Comparison of ENCODE assay signal across 1 cellular context in genomic region chr10:124942317-124943169, GRCh38.
TF ChIP-seq lines count a peak whose summit lies in the region.

No MANE protein-coding gene starts in this region.

TF ChIP-seq in HCT116, 20 proteins besides CTCF, POLR2A, EP300 and RAD21 (continued from another document):
- no peak for TF ChIP-seq REST (IDR thresholded peaks at IDR 0.05; ENCODE audit: low read depth)
- no peak for TF ChIP-seq ZBTB33 (IDR thresholded peaks at IDR 0.05; ENCODE audit: extremely low read depth, insufficient replicate concordance, low read length)
- no peak for TF ChIP-seq SP1 (IDR thresholded peaks at IDR 0.05; ENCODE audit: low read depth)
- TF ChIP-seq POLR2AphosphoS5 (IDR thresholded peaks at IDR 0.05; ENCODE audit: low read depth, low read length) = no peak
- TF ChIP-seq EZH2phosphoT487 (IDR thresholded peaks at IDR 0.05; ENCODE audit: borderline replicate concordance) = no peak
- TF ChIP-seq CBX3 (IDR thresholded peaks at IDR 0.05; ENCODE audit: low read depth) = no peak
- TF ChIP-seq ELF1 (IDR thresholded peaks at IDR 0.05; ENCODE audit: borderline replicate concordance, low read depth) = no peak
- no peak for TF ChIP-seq MAX (IDR thresholded peaks at IDR 0.05)
- no peak for TF ChIP-seq FOSL1 (IDR thresholded peaks at IDR 0.05; ENCODE audit: low read depth)
- TF ChIP-seq SIN3A (IDR thresholded peaks at IDR 0.05; ENCODE audit: low read depth) = no peak
- TF ChIP-seq ZNF274 (IDR thresholded peaks at IDR 0.05; ENCODE audit: low read depth, low read length) = no peak
